ENCODE assay signal across 1 cellular context in genomic region chr4:7213802-7214201, GRCh38.
TF ChIP-seq lines count a peak whose summit lies in the region.

No MANE protein-coding gene starts in this region.

TF ChIP-seq in H1, 55 proteins besides CTCF, POLR2A, EP300 and RAD21:
- TF ChIP-seq SP2 (IDR thresholded peaks at IDR 0.05; ENCODE audit: low read length) (no peak), TAF7 (optimal IDR thresholded peaks at IDR 0.05; ENCODE audit: borderline replicate concordance, low read depth, low read length) (no peak), ASH2L (IDR thresholded peaks at IDR 0.05; ENCODE audit: low read length) (no peak)
